ENCODE assay signal across 12 cellular contexts in genomic region chr2:46569766-46570165, GRCh38. TPM values are rescaled to one million over a fixed set of nuclear protein-coding genes. Genes with fewer than 3 reads are reported as not detected.
DNase-seq lines count a peak whose midpoint lies in the region; ATAC-seq and TF ChIP-seq lines count a peak whose summit lies in the region.
"Had no signal": no experiment of that assay in that cellular context is flagged by ENCODE, and none has a peak within 500 bp of the region (broad histone marks: within the 10 kb centered on the region; RNA-seq: fewer than 3 reads in every experiment).

No MANE protein-coding gene starts in this region.

- no peaks in the 10 kb centered on the region for H3K9me3 Mint-ChIP-seq in stimulated activated naive CD8-positive, alpha-beta T cell treated with anti-CD3 and anti-CD28 coated beads, Interleukin-15, Interleukin-2, amounts not matched to agents 100 ng/mL and 50 ng/mL, for 24 hours
- no peaks in the 10 kb centered on the region for H3K9me3 Mint-ChIP-seq in HFFc6
- H3K9me3 Mint-ChIP-seq: WTC11 had no signal

- peak overlapping the region; percentile 74 for H3K4me2 ChIP-seq in MM.1S (ENCODE audit: low read depth, low read length)
- H3K4me2 ChIP-seq: hepatocyte had no signal

- TF ChIP-seq CTCF in MM.1S (IDR thresholded peaks at IDR 0.05; ENCODE audit: low read length) (no peak), HFFc6 (IDR thresholded peaks at IDR 0.05) (no peak)

- H3K4me1 Mint-ChIP-seq in stimulated activated naive CD8-positive, alpha-beta T cell treated with anti-CD3 and anti-CD28 coated beads, Interleukin-15, Interleukin-2, amounts not matched to agents 100 ng/mL and 50 ng/mL, for 24 hours (ENCODE audit: low read depth), result peaks cover 57% of the 10 kb centered on the region
- peaks cover 36% of the 10 kb centered on the region for H3K4me1 Mint-ChIP-seq in HFFc6 (ENCODE audit: low read depth)

- peaks cover 9% of the 10 kb centered on the region for H3K36me3 Mint-ChIP-seq in stimulated activated naive CD8-positive, alpha-beta T cell treated with anti-CD3 and anti-CD28 coated beads, Interleukin-15, Interleukin-2, amounts not matched to agents 100 ng/mL and 50 ng/mL, for 24 hours (ENCODE audit: low read depth)
- H3K36me3 Mint-ChIP-seq in HFFc6 (ENCODE audit: low read depth), result peaks cover under 1% of the 10 kb centered on the region; the same call in 1 of the 2 replicates
- H3K36me3 Mint-ChIP-seq: WTC11 had no signal

- H4K20me1 ChIP-seq in MM.1S (ENCODE audit: insufficient read depth, low read length), result no peaks in the 10 kb centered on the region

- H3K9me3 ChIP-seq in MM.1S (replicated peaks; ENCODE audit: insufficient read depth, low read length) (no peaks in the 10 kb centered on the region), mucosa of rectum (ENCODE audit: control insufficient read depth in 2 of 2, low read length in 2 of 2) (no peaks in the 10 kb centered on the region)

- H3K4me3 ChIP-seq in MM.1S (ENCODE audit: low read length) (peak overlapping the region; percentile 30; the same call in 1 of the 2 replicates), mucosa of rectum (ENCODE audit: low read length in 2 of 2) (no peak overlapping the region)
- H3K4me3 ChIP-seq: hepatocyte had no signal

- no peaks in the 10 kb centered on the region for H3K9me2 ChIP-seq in MM.1S (replicated peaks; ENCODE audit: insufficient read depth, low read length)

- no peaks in the 10 kb centered on the region for H3K27me3 Mint-ChIP-seq in stimulated activated naive CD8-positive, alpha-beta T cell treated with anti-CD3 and anti-CD28 coated beads, Interleukin-15, Interleukin-2, amounts not matched to agents 100 ng/mL and 50 ng/mL, for 24 hours
- no peaks in the 10 kb centered on the region; the same call in 1 of the 2 replicates for H3K27me3 Mint-ChIP-seq in HFFc6 (ENCODE audit: insufficient read depth)

- no peak for ATAC-seq in stimulated activated naive CD8-positive, alpha-beta T cell treated with anti-CD3 and anti-CD28 coated beads, Interleukin-15, Interleukin-2, amounts not matched to agents 100 U/mL and 50 U/mL, for 24 hours
- ATAC-seq: WTC11 had no signal

- peaks cover 70% of the 10 kb centered on the region for H3K79me2 ChIP-seq in MM.1S (ENCODE audit: low read length)

- H3K36me3 ChIP-seq in MM.1S (replicated peaks; ENCODE audit: insufficient read depth, low read length), result no peaks in the 10 kb centered on the region
- no peaks in the 10 kb centered on the region for H3K36me3 ChIP-seq in mucosa of rectum (ENCODE audit: control insufficient read depth in 2 of 2, insufficient read depth in 2 of 2, low read length in 2 of 2)

- peaks cover 92% of the 10 kb centered on the region for H3K4me1 ChIP-seq in MM.1S (ENCODE audit: low read length)
- peaks cover 8 to 14% of the 10 kb centered on the region in 2 donors for H3K4me1 ChIP-seq in mucosa of rectum (ENCODE audit: control insufficient read depth in 2 of 2, insufficient read depth in 2 of 2, low read length in 2 of 2)

- no peaks in the 10 kb centered on the region for H3K27me3 ChIP-seq in MM.1S (replicated peaks; ENCODE audit: insufficient read depth, low read length)
- no peaks in the 10 kb centered on the region for H3K27me3 ChIP-seq in mucosa of rectum (ENCODE audit: control insufficient read depth in 2 of 2, insufficient read depth in 2 of 2, low read length in 2 of 2)
- H3K27me3 ChIP-seq: hepatocyte had no signal

- H3K4me3 Mint-ChIP-seq in stimulated activated naive CD8-positive, alpha-beta T cell treated with anti-CD3 and anti-CD28 coated beads, Interleukin-15, Interleukin-2, amounts not matched to agents 100 ng/mL and 50 ng/mL, for 24 hours, result peak overlapping the region; percentile 21
- no peak overlapping the region for H3K4me3 Mint-ChIP-seq in HFFc6
- H3K4me3 Mint-ChIP-seq: WTC11 had no signal

- peak overlapping the region; percentile 63 for H3K9ac ChIP-seq in MM.1S (ENCODE audit: low read length)
- H3K9ac ChIP-seq in mucosa of rectum (ENCODE audit: low read depth in 1 of 2, low read length in 2 of 2), result no peak overlapping the region

- H2AFZ ChIP-seq in MM.1S (ENCODE audit: low read length), result no peak overlapping the region
- H2AFZ ChIP-seq: hepatocyte had no signal

- peaks cover 83% of the 10 kb centered on the region for H3F3A ChIP-seq in MM.1S (ENCODE audit: insufficient read depth, low read length)

- peak overlapping the region; percentile 96 for H3K27ac ChIP-seq in MM.1S (ENCODE audit: low read length)
- H3K27ac ChIP-seq in mucosa of rectum (ENCODE audit: low read depth in 2 of 2, low read length in 2 of 2), result peak overlapping the region; percentile 71 to 76

- peak overlapping the region; percentile 76 for H3K27ac Mint-ChIP-seq in stimulated activated naive CD8-positive, alpha-beta T cell treated with anti-CD3 and anti-CD28 coated beads, Interleukin-15, Interleukin-2, amounts not matched to agents 100 ng/mL and 50 ng/mL, for 24 hours
- no peak overlapping the region for H3K27ac Mint-ChIP-seq in HFFc6

- DNase-seq in stimulated activated naive CD8-positive, alpha-beta T cell treated with anti-CD3 and anti-CD28 coated beads, Interleukin-15, Interleukin-2, amounts not matched to agents 100 U/mL and 50 U/mL, for 24 hours, result no peak
- no peak for DNase-seq in MM.1S
- DNase-seq in DMS53 treated with DMSO at 0.1 percent for 48 hours (lab: John Stamatoyannopoulos, UW; ENCODE audit: unreplicated experiment), result no peak
- DNase-seq in kidney glomerular epithelial cell (lab: John Stamatoyannopoulos, UW), result no peak
- no peak for DNase-seq in HuH-7.5 (ENCODE audit: low spot score)
- no peak for DNase-seq in HFFc6
- DNase-seq: activated effector memory CD4-positive, alpha-beta T cell treated with anti-CD3 and anti-CD28 coated beads, Interleukin-2, amount 50 U/mL, for 16 hours; NCI-H1694 treated with DMSO at 0.1 percent for 48 hours had no signal

RNA-seq across cellular contexts. Expression of gene ATP6V1E2, which starts 27.4 kb away (rescaled TPM):
- total RNA-seq in HFFc6 (2021; fragmentation: NEBNext Ultra II Directional; extraction: Animal tissue kit (Norgen Biotek cat#: 25700)), result 1 to 10 TPM; 4.0 to 4.7 (median 4.3) TPM

RNA-seq across cellular contexts. Expression of gene RHOQ, which starts 27.5 kb away (rescaled TPM):
- total RNA-seq in HFFc6 (2021; fragmentation: NEBNext Ultra II Directional; extraction: Animal tissue kit (Norgen Biotek cat#: 25700)), result 10 to 100 TPM; 68.9 to 97.7 (median 90.2) TPM

RNA-seq across cellular contexts. Expression of gene PIGF, which starts 47.1 kb away (rescaled TPM):
- total RNA-seq in HFFc6 (2021; fragmentation: NEBNext Ultra II Directional; extraction: Animal tissue kit (Norgen Biotek cat#: 25700)), result 10 to 100 TPM; 20.1 to 32.3 (median 29.3) TPM

RNA-seq across cellular contexts. Expression of gene CRIPT, which starts 47.2 kb away (rescaled TPM):
- total RNA-seq in HFFc6 (2021; fragmentation: NEBNext Ultra II Directional; extraction: Animal tissue kit (Norgen Biotek cat#: 25700)), result 10 to 100 TPM; 17.7 to 20.5 (median 18.2) TPM
